Comparison of ENCODE assay signal across 24 cellular contexts in the genomic region with DNA sequence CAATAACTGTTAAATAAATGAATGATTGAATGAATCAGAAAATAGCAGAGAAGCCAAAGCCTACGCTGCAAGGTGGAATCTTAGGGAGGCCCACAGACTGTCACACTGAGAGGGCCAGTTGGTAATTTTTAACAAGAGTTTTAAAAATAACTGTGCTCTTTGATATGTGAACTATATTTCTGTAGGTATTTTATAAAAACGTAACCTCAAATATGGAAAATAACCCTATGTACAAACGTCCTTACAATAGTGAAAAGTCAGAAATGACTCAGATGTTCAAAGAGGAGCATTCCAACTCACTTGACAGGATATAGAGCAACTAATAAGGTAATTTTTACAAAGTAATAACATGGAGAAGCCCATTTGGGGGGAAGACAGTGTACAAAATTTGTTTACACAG. TPM values are rescaled to one million over a fixed set of nuclear protein-coding genes. Genes with fewer than 3 reads are reported as not detected.
DNase-seq lines count a peak whose midpoint lies in the region; ATAC-seq and TF ChIP-seq lines count a peak whose summit lies in the region.
"Had no signal": no experiment of that assay in that cellular context is flagged by ENCODE, and none has a peak within 500 bp of the region (broad histone marks: within the 10 kb centered on the region; RNA-seq: fewer than 3 reads in every experiment).

No MANE protein-coding gene starts in this region.

- no peaks in the 10 kb centered on the region for H3K4me1 ChIP-seq in GM23248 (ENCODE audit: insufficient read depth)
- H3K4me1 ChIP-seq: Caco-2 had no signal

- WGBS in GM23248 (ENCODE audit: low coverage in 1 of 2, low lambda C conversion rate in 2 of 2, missing lambda C conversion rate in 2 of 2), 2 experiments: 61 to 66% methylated on average over 3 of the region's 3 CpGs

- no peaks in the 10 kb centered on the region for H4K20me1 ChIP-seq in GM23248 (ENCODE audit: insufficient read depth)

- H3K9me3 ChIP-seq in GM23248 (ENCODE audit: low read depth): no peaks in the 10 kb centered on the region
- H3K9me3 ChIP-seq: Caco-2, heart left ventricle had no signal

- in situ Hi-C loops in GM23248 (cut with MboI): no loop called here

- H3K9me3 Mint-ChIP-seq in activated CD8-positive, alpha-beta T cell treated with anti-CD3 and anti-CD28 coated beads for 36 hours: no peaks in the 10 kb centered on the region

- no peaks in the 10 kb centered on the region for H3K79me2 ChIP-seq in GM23248 (ENCODE audit: insufficient read depth)

- POLR2A ChIA-PET in activated CD8-positive, alpha-beta T cell treated with anti-CD3 and anti-CD28 coated beads for 36 hours (lab: Charles Lee): no interaction called here

- H3K4me3 ChIP-seq in GM23248: no peak overlapping the region
- H3K4me3 ChIP-seq: dorsolateral prefrontal cortex, heart left ventricle had no signal

- H3K36me3 ChIP-seq in GM23248 (ENCODE audit: low read depth): no peaks in the 10 kb centered on the region
- H3K36me3 ChIP-seq: heart left ventricle, WERI-Rb-1 had no signal

- no peaks in the 10 kb centered on the region for H3K4me1 Mint-ChIP-seq in activated CD8-positive, alpha-beta T cell treated with anti-CD3 and anti-CD28 coated beads for 36 hours (ENCODE audit: low read depth)
- H3K4me1 Mint-ChIP-seq: activated naive CD8-positive, alpha-beta T cell treated with anti-CD3 and anti-CD28 coated beads, Interleukin-2, amount 10 ng/mL, durations not matched to agents 7 days and 5 days had no signal

- intact Hi-C loops in activated CD8-positive, alpha-beta T cell treated with anti-CD3 and anti-CD28 coated beads for 36 hours (cut with micrococcal nuclease): no loop called here

- no peak overlapping the region for H3K27ac Mint-ChIP-seq in activated CD8-positive, alpha-beta T cell treated with anti-CD3 and anti-CD28 coated beads for 36 hours
- H3K27ac Mint-ChIP-seq: activated naive CD8-positive, alpha-beta T cell treated with anti-CD3 and anti-CD28 coated beads, Interleukin-2, amount 10 ng/mL, durations not matched to agents 7 days and 5 days; naive thymus-derived CD4-positive, alpha-beta T cell; type B pancreatic cell had no signal

- H3K27me3 Mint-ChIP-seq in activated CD8-positive, alpha-beta T cell treated with anti-CD3 and anti-CD28 coated beads for 36 hours: peaks cover 14% of the 10 kb centered on the region

- DNase-seq in GM23248 (no peak), NCI-H526 (lab: John Stamatoyannopoulos, UW) (no peak)
- no peak for DNase-seq in activated CD8-positive, alpha-beta T cell treated with anti-CD3 and anti-CD28 coated beads for 36 hours
- DNase-seq: activated CD8-positive, alpha-beta memory T cell treated with anti-CD3 and anti-CD28 coated beads, Interleukin-2, amount 50 U/mL, for 48 hours; activated naive CD8-positive, alpha-beta T cell treated with anti-CD3 and anti-CD28 coated beads, Interleukin-2, amount 10 ng/mL, durations not matched to agents 7 days and 5 days; Caco-2; DND-41; dorsolateral prefrontal cortex; HCEC 1CT; heart left ventricle; naive thymus-derived CD4-positive, alpha-beta T cell; NCI-H187; NCI-H2227 treated with DMSO at 0.1 percent for 48 hours; OCI-M1; WERI-Rb-1 had no signal

- no peak overlapping the region for H3K27ac ChIP-seq in GM23248
- H3K27ac ChIP-seq: heart left ventricle, WERI-Rb-1 had no signal

- H3K36me3 Mint-ChIP-seq in activated CD8-positive, alpha-beta T cell treated with anti-CD3 and anti-CD28 coated beads for 36 hours (ENCODE audit: low read depth): no peaks in the 10 kb centered on the region
- H3K36me3 Mint-ChIP-seq: activated naive CD8-positive, alpha-beta T cell treated with anti-CD3 and anti-CD28 coated beads, Interleukin-2, amount 10 ng/mL, durations not matched to agents 7 days and 5 days; naive thymus-derived CD4-positive, alpha-beta T cell; type B pancreatic cell had no signal

- CTCF ChIA-PET in activated CD8-positive, alpha-beta T cell treated with anti-CD3 and anti-CD28 coated beads for 36 hours (lab: Charles Lee): interaction anchor here (1.0 kb wide), 1 partner anchor 551 kb away, joined by 3 read pairs; no protein-coding TSS in a partner anchor

- H3K4me2 ChIP-seq in GM23248 (ENCODE audit: unreplicated experiment): no peak overlapping the region

- peaks cover 51% of the 10 kb centered on the region for H3K27me3 ChIP-seq in GM23248 (replicated peaks; ENCODE audit: insufficient read depth)
- H3K27me3 ChIP-seq: dorsolateral prefrontal cortex, heart left ventricle had no signal

- no peak overlapping the region for H3K4me3 Mint-ChIP-seq in activated CD8-positive, alpha-beta T cell treated with anti-CD3 and anti-CD28 coated beads for 36 hours
- H3K4me3 Mint-ChIP-seq: activated naive CD8-positive, alpha-beta T cell treated with anti-CD3 and anti-CD28 coated beads, Interleukin-2, amount 10 ng/mL, durations not matched to agents 7 days and 5 days; naive thymus-derived CD4-positive, alpha-beta T cell; type B pancreatic cell had no signal

- no peaks in the 10 kb centered on the region for H3F3A ChIP-seq in GM23248 (ENCODE audit: insufficient read depth)

- no peak for TF ChIP-seq CTCF in activated CD8-positive, alpha-beta T cell treated with anti-CD3 and anti-CD28 coated beads for 36 hours (IDR thresholded peaks at IDR 0.05)

- H3K9ac ChIP-seq in GM23248: no peak overlapping the region

- ATAC-seq in GM18517 (IDR thresholded peaks at IDR 0.05; ENCODE audit: unreplicated experiment): peak; percentile 75
- ATAC-seq in GM19463 (IDR thresholded peaks at IDR 0.05; ENCODE audit: unreplicated experiment): peak; percentile 67
- ATAC-seq in HG02884 (IDR thresholded peaks at IDR 0.05; ENCODE audit: unreplicated experiment): peak; percentile 72
- ATAC-seq in HG03558 (IDR thresholded peaks at IDR 0.05; ENCODE audit: extremely low read depth, unreplicated experiment): peak; percentile 45
- ATAC-seq in activated CD8-positive, alpha-beta T cell treated with anti-CD3 and anti-CD28 coated beads for 36 hours: no peak
- ATAC-seq in HG02798 (IDR thresholded peaks at IDR 0.05; ENCODE audit: poor library complexity, unreplicated experiment): no peak
- ATAC-seq: left lobe of liver; naive thymus-derived CD4-positive, alpha-beta T cell had no signal

- no peaks in the 10 kb centered on the region for H3K9me2 ChIP-seq in GM23248 (ENCODE audit: insufficient read depth)

- no peak overlapping the region for H2AFZ ChIP-seq in GM23248

RNA-seq across cellular contexts. Expression of a gene that starts 18.9 kb away (rescaled TPM):
- not detected in 2 replicates for total RNA-seq in GM23248 (2014; rRNA removed; shearing (Covaris generic))
- not detected in 2 replicates for polyA plus RNA-seq in GM23248 (2016; fragmentation: Nextera tagmentation; extraction: Ambion mirVana)
- total RNA-seq in activated CD8-positive, alpha-beta T cell treated with anti-CD3 and anti-CD28 coated beads for 36 hours: 10 to 100 TPM; 16.6 to 19.0 TPM
- total RNA-seq: A673, Caco-2 had no signal
- polyA plus RNA-seq: BJ had no signal

Comparison
In these comparisons a context has a peak if more than half of its experiments do, and no peak if none do; other contexts are left out.
1. ATAC-seq: peak in GM18517 (single experiment), GM19463 (single experiment), HG02884 (single experiment) and HG03558 (single experiment); none in activated CD8-positive, alpha-beta T cell treated with anti-CD3 and anti-CD28 coated beads for 36 hours (single experiment) and HG02798 (single experiment).
2. RNA of a gene that starts 18.9 kb away (total RNA-seq): 16.6 to 19.0 TPM in activated CD8-positive, alpha-beta T cell treated with anti-CD3 and anti-CD28 coated beads for 36 hours; not detected in GM23248; every median in the first group is over 10 times any median in the second.